Comparison of ENCODE assay signal across 1 cellular context in genomic region chr1:212858461-212859265, GRCh38.
A peak's percentile ranks its signal among the peaks of the same experiment; 100 is the strongest.
TF ChIP-seq lines count a peak whose summit lies in the region.

No MANE protein-coding gene starts in this region.

TF ChIP-seq in HEK293, 187 proteins besides CTCF, POLR2A, EP300 and RAD21 (continued from another document):
- TF ChIP-seq REST (tag by site-specific recombination; IDR thresholded peaks at IDR 0.05) (peak; percentile 16), ZNF423 (tag by site-specific recombination; IDR thresholded peaks at IDR 0.05) (0 out of 2 replicates have a peak, but pooled peaks have one; percentile 35), ZBTB17 (tag by site-specific recombination; IDR thresholded peaks at IDR 0.05) (peak; percentile 22; the same call in 1 of the 2 replicates), ZNF37A (tag by site-specific recombination; IDR thresholded peaks at IDR 0.05) (no peak), ZBTB7A (tag by site-specific recombination; IDR thresholded peaks at IDR 0.05; ENCODE audit: low read depth) (0 out of 2 replicates have a peak, but pooled peaks have one; percentile 56), ZNF600 (tag by site-specific recombination; IDR thresholded peaks at IDR 0.05) (peak; percentile 31), ZNF341 (tag by site-specific recombination; IDR thresholded peaks at IDR 0.05; ENCODE audit: low read depth) (no peak), ZBTB21 (tag by site-specific recombination; IDR thresholded peaks at IDR 0.05) (0 out of 2 replicates have a peak, but pooled peaks have one; percentile 31), ZNF132 (tag by site-specific recombination; IDR thresholded peaks at IDR 0.05; ENCODE audit: borderline replicate concordance) (no peak), OVOL3 (tag by site-specific recombination; IDR thresholded peaks at IDR 0.05) (0 out of 2 replicates have a peak, but pooled peaks have one; percentile 25), ZNF660 (tag by site-specific recombination; IDR thresholded peaks at IDR 0.05) (no peak), ZBTB10 (tag by site-specific recombination; IDR thresholded peaks at IDR 0.05) (peak; percentile 27; the same call in 1 of the 2 replicates), ZNF558 (tag by site-specific recombination; IDR thresholded peaks at IDR 0.05) (no peak), MYNN (tag by site-specific recombination; IDR thresholded peaks at IDR 0.05; ENCODE audit: borderline replicate concordance) (0 out of 2 replicates have a peak, but pooled peaks have one; percentile 45), KLF8 (tag by site-specific recombination; IDR thresholded peaks at IDR 0.05) (peak; percentile 6; the same call in 1 of the 2 replicates), ZNF311 (tag by site-specific recombination; IDR thresholded peaks at IDR 0.05; ENCODE audit: borderline replicate concordance) (no peak), IKZF3 (tag by site-specific recombination; IDR thresholded peaks at IDR 0.05) (0 out of 2 replicates have a peak, but pooled peaks have one; percentile 9), GLIS2 (tag by site-specific recombination; IDR thresholded peaks at IDR 0.05) (peak; percentile 63; the same call in 1 of the 2 replicates), ZNF571 (tag by site-specific recombination; IDR thresholded peaks at IDR 0.05) (no peak), GLI4 (tag by site-specific recombination; IDR thresholded peaks at IDR 0.05) (peak; percentile 57; the same call in 1 of the 2 replicates), ZNF157 (tag by site-specific recombination; IDR thresholded peaks at IDR 0.05) (no peak), ZBTB49 (tag by site-specific recombination; IDR thresholded peaks at IDR 0.05; ENCODE audit: low read depth) (no peak), ZNF2 (tag by site-specific recombination; IDR thresholded peaks at IDR 0.05) (peak; percentile 37; the same call in 1 of the 2 replicates), ZNF677 (tag by site-specific recombination; IDR thresholded peaks at IDR 0.05) (no peak), ZSCAN5A (tag by site-specific recombination; IDR thresholded peaks at IDR 0.05) (0 out of 2 replicates have a peak, but pooled peaks have one; percentile 70), ZNF426 (tag by site-specific recombination; IDR thresholded peaks at IDR 0.05) (no peak), ZBTB44 (tag by site-specific recombination; IDR thresholded peaks at IDR 0.05) (no peak), ZNF555 (tag by site-specific recombination; conservative IDR thresholded peaks at IDR 0.05) (no peak), ZNF777 (tag by site-specific recombination; IDR thresholded peaks at IDR 0.05; ENCODE audit: borderline replicate concordance) (no peak; the same call in 1 of the 2 replicates), ZNF843 (tag by site-specific recombination; IDR thresholded peaks at IDR 0.05) (0 out of 2 replicates have a peak, but pooled peaks have one; percentile 8), EGR2 (tag by site-specific recombination; IDR thresholded peaks at IDR 0.05; ENCODE audit: low read depth) (0 out of 2 replicates have a peak, but pooled peaks have one; percentile 3), ZNF24 (tag by site-specific recombination; IDR thresholded peaks at IDR 0.05) (no peak), YY1 (tag by site-specific recombination; IDR thresholded peaks at IDR 0.05) (peak; percentile 31; the same call in 1 of the 2 replicates)
